Comparison of ENCODE assay signal across 2 cellular contexts in the genomic region with DNA sequence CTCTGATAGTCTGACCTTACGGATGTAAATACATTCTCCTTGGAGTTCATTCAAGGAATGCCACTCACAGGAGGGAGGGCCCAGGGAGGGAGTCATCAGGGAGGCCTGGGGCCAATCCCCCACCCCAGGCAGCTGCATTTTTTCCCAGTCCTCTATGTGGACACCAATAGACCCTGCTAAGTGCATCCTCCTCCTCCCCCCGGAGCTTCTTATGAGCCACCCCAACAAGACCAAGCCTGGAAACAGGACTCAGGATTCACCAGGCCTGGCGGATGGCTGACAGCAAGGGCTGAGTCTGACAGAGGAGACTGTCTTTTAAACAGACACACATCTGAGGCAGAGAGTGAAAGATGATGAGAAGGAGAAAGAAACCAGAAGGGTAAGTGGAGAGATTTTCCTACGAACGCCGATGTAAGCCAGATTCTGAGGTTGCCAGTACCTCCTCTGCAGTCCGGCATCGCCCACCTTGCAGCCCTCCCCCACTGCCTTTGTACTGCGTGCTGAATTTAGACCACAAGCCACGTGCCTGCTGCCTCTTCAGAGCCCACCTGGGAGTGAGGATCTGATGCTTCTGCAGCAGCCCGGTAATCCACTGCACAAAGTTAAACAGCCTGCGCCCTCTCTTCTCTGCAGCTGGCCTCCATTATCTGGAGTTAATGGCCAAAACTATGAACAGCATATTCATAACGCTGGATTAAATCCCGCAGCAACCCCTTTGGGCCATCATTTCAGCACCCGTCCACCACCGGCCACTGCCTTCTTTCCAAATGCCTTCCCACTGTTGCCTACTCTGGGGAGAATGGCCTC.
TF ChIP-seq lines count a peak whose summit lies in the region.

No MANE protein-coding gene starts in this region.

TF ChIP-seq in HEK293, 187 proteins besides CTCF, POLR2A, EP300 and RAD21 (continued from another document):
- TF ChIP-seq, protein P1, sequence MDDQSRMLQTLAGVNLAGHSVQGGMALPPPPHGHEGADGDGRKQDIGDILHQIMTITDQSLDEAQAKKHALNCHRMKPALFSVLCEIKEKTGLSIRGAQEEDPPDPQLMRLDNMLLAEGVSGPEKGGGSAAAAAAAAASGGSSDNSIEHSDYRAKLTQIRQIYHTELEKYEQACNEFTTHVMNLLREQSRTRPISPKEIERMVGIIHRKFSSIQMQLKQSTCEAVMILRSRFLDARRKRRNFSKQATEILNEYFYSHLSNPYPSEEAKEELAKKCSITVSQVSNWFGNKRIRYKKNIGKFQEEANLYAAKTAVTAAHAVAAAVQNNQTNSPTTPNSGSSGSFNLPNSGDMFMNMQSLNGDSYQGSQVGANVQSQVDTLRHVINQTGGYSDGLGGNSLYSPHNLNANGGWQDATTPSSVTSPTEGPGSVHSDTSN (CRISPR knock-in tag; IDR thresholded peaks at IDR 0.05): no peak
- TF ChIP-seq ZNF23 (tag by site-specific recombination; IDR thresholded peaks at IDR 0.05; ENCODE audit: borderline replicate concordance) (no peak), ZBTB20 (tag by site-specific recombination; IDR thresholded peaks at IDR 0.05) (0 out of 2 replicates have a peak, but pooled peaks have one; percentile 21), ZNF2 (tag by site-specific recombination; IDR thresholded peaks at IDR 0.05) (no peak), ZNF202 (tag by site-specific recombination; IDR thresholded peaks at IDR 0.05; ENCODE audit: borderline replicate concordance) (no peak), ZBTB7A (tag by site-specific recombination; IDR thresholded peaks at IDR 0.05; ENCODE audit: low read depth) (no peak), SP7 (tag by site-specific recombination; IDR thresholded peaks at IDR 0.05) (no peak), ZNF776 (tag by site-specific recombination; IDR thresholded peaks at IDR 0.05; ENCODE audit: borderline replicate concordance) (no peak), EGR2 (tag by site-specific recombination; IDR thresholded peaks at IDR 0.05; ENCODE audit: low read depth) (peak; percentile 58; the same call in 1 of the 2 replicates), ZNF513 (tag by site-specific recombination; IDR thresholded peaks at IDR 0.05) (no peak), ZSCAN5A (tag by site-specific recombination; IDR thresholded peaks at IDR 0.05) (no peak), ZFHX2 (tag by site-specific recombination; conservative IDR thresholded peaks at IDR 0.05) (peak; percentile 43), ELK4 (IDR thresholded peaks at IDR 0.05; ENCODE audit: borderline replicate concordance, low read depth, low read length) (no peak), ZNF37A (tag by site-specific recombination; IDR thresholded peaks at IDR 0.05) (no peak)

TF ChIP-seq in WTC11, 78 proteins besides CTCF, POLR2A, EP300 and RAD21 (continued from another document):
- TF ChIP-seq USF2 (CRISPR knock-in tag; IDR thresholded peaks at IDR 0.05): peak; percentile 65
- TF ChIP-seq, protein P2, sequence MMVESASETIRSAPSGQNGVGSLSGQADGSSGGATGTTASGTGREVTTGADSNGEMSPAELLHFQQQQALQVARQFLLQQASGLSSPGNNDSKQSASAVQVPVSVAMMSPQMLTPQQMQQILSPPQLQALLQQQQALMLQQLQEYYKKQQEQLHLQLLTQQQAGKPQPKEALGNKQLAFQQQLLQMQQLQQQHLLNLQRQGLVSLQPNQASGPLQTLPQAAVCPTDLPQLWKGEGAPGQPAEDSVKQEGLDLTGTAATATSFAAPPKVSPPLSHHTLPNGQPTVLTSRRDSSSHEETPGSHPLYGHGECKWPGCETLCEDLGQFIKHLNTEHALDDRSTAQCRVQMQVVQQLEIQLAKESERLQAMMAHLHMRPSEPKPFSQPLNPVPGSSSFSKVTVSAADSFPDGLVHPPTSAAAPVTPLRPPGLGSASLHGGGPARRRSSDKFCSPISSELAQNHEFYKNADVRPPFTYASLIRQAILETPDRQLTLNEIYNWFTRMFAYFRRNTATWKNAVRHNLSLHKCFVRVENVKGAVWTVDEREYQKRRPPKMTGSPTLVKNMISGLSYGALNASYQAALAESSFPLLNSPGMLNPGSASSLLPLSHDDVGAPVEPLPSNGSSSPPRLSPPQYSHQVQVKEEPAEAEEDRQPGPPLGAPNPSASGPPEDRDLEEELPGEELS (CRISPR knock-in tag; IDR thresholded peaks at IDR 0.05): 0 out of 2 replicates have a peak, but pooled peaks have one; percentile 43
- TF ChIP-seq SMAD3 (CRISPR knock-in tag; IDR thresholded peaks at IDR 0.05; ENCODE audit: borderline replicate concordance): 0 out of 2 replicates have a peak, but pooled peaks have one; percentile 28
- TF ChIP-seq, protein P3, sequence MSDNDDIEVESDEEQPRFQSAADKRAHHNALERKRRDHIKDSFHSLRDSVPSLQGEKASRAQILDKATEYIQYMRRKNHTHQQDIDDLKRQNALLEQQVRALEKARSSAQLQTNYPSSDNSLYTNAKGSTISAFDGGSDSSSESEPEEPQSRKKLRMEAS (CRISPR knock-in tag; IDR thresholded peaks at IDR 0.05): peak; percentile 85
- TF ChIP-seq HMGA2 (CRISPR knock-in tag; IDR thresholded peaks at IDR 0.05): no peak
TF ChIP-seq in WTC11: peak in this region for 6.
